Comparison of ENCODE assay signal across 14 cellular contexts in genomic region chr7:80736371-80736770, GRCh38.
DNase-seq lines count a peak whose midpoint lies in the region; ATAC-seq, FAIRE-seq and TF ChIP-seq lines count a peak whose summit lies in the region.
"Had no signal": no experiment of that assay in that cellular context is flagged by ENCODE, and none has a peak within 500 bp of the region (broad histone marks: within the 10 kb centered on the region; RNA-seq: fewer than 3 reads in every experiment).

No MANE protein-coding gene starts in this region.

- no peak for TF ChIP-seq CTCF in brain microvascular endothelial cell (IDR thresholded peaks at IDR 0.05; ENCODE audit: low read depth, low read length, missing control alignments)

- DNase-seq in NCI-H226, result peak; percentile 48
- DNase-seq in brain microvascular endothelial cell, result peak; percentile 27
- DNase-seq in kidney tubule cell (ENCODE audit: low spot score), result peak; percentile 27
- no peak for DNase-seq in effector CD8-positive, alpha-beta T cell (lab: John Stamatoyannopoulos, UW)
- DNase-seq: C1 segment of cervical spinal cord, DND-41, H9, KBM-7, NCI-H1048, NCI-H2081 treated with DMSO at 0.1 percent for 48 hours, SIG-M5 had no signal

- no peak overlapping the region for H3K27ac ChIP-seq in brain microvascular endothelial cell

- FAIRE-seq in G401.6 (lab: Jason Lieb, UNC), result peak; percentile 34

- no peaks in the 10 kb centered on the region for H3K27me3 ChIP-seq in brain microvascular endothelial cell (replicated peaks)

- in situ Hi-C loops in brain microvascular endothelial cell (cut with HindIII; ENCODE audit: low pct_ligation_motif_present, low sequenced_read_pairs), result no loop called here

- H3K4me3 ChIP-seq in brain microvascular endothelial cell (ENCODE audit: low read depth, low read length), result no peak overlapping the region

- no peaks in the 10 kb centered on the region for H3K36me3 ChIP-seq in brain microvascular endothelial cell (replicated peaks)

- ATAC-seq in HG03139 (IDR thresholded peaks at IDR 0.05; ENCODE audit: unreplicated experiment), result no peak
- ATAC-seq in HG02588 (IDR thresholded peaks at IDR 0.05; ENCODE audit: unreplicated experiment), result no peak
